In the genomic region with DNA sequence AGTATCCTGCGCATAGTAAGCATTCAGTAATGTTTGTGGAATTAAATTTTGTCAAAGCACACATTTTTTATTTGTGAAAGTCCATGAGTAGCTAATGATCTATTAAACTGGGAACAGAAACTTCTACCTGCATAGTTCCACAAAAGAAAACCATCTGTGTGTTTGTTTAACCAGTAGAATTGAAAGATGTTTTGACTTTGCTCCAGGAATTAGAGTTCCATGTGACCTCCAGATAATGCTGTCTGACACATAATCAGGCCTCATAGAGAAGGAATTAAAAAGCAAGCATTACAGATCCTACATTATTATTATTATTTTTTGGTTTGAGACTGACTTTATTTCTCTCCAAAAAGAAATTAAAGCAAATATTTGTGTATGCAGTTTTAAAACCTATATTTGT, we compare ENCODE assay signal across 24 cellular contexts.
A peak's percentile ranks its signal among the peaks of the same experiment; 100 is the strongest.
DNase-seq lines count a peak whose midpoint lies in the region; ATAC-seq and TF ChIP-seq lines count a peak whose summit lies in the region.
"Had no signal": no experiment of that assay in that cellular context is flagged by ENCODE, and none has a peak within 500 bp of the region (broad histone marks: within the 10 kb centered on the region; RNA-seq: fewer than 3 reads in every experiment).

No MANE protein-coding gene starts in this region.

- no peaks in the 10 kb centered on the region for H3K27me3 ChIP-seq in gastrocnemius medialis
- H3K27me3 ChIP-seq in brain microvascular endothelial cell (replicated peaks): no peaks in the 10 kb centered on the region
- H3K27me3 ChIP-seq: gastroesophageal sphincter, left lung, transverse colon had no signal

- H3K36me3 ChIP-seq in gastrocnemius medialis (no peaks in the 10 kb centered on the region), brain microvascular endothelial cell (replicated peaks) (no peaks in the 10 kb centered on the region)
- H3K36me3 ChIP-seq: gastroesophageal sphincter, left lung, transverse colon had no signal

- peak; percentile 6 for DNase-seq in NCI-H1694 (lab: John Stamatoyannopoulos, UW)
- DNase-seq in NCI-H82 treated with DMSO at 0.1 percent for 48 hours (lab: John Stamatoyannopoulos, UW; ENCODE audit: unreplicated experiment): peak; percentile 39
- DNase-seq in globus pallidus (ENCODE audit: low spot score): peak; percentile 63
- peak; percentile 72 for DNase-seq in pons (ENCODE audit: low spot score)
- DNase-seq in gastrocnemius medialis: no peak
- DNase-seq in brain microvascular endothelial cell: no peak
- DNase-seq: activated CD4-positive, alpha-beta T cell treated with anti-CD3 and anti-CD28 coated beads, Interleukin-2, amount 50 U/mL, for 48 hours; activated naive CD8-positive, alpha-beta T cell treated with anti-CD3 and anti-CD28 coated beads, Interleukin-2, amount 50 U/mL, for 24 hours; activated T-cell treated with anti-CD3 and anti-CD28 coated beads, Interleukin-2, amount 50 U/mL, for 72 hours; COR-L47; DMS79; GM23248; immature natural killer cell; Kasumi-1; left lung; NCI-H187 treated with DMSO at 0.1 percent for 48 hours; SK-N-SH; stimulated activated CD4-positive, alpha-beta T cell treated with anti-CD3 and anti-CD28 coated beads, Interleukin-4, amount 100 ng/mL, for 24 hours; transverse colon had no signal

- H3K4me1 ChIP-seq in gastrocnemius medialis: peaks cover 0 to 4% of the 10 kb centered on the region in 2 donors
- H3K4me1 ChIP-seq: gastroesophageal sphincter, left lung had no signal

- in situ Hi-C loops in gastrocnemius medialis (cut with MboI; ENCODE audit: low sequenced_read_pairs in 4 of 4): loop anchor here in 2 of 4 donors (25.0 kb wide), 1 partner anchor 558 kb away; a partner anchor contains a TSS
- in situ Hi-C loops in brain microvascular endothelial cell (cut with HindIII; ENCODE audit: low pct_ligation_motif_present, low sequenced_read_pairs): loop anchor here (25.0 kb wide), 1 partner anchor 558 kb away; a partner anchor contains a TSS

- intact Hi-C loops in gastrocnemius medialis (cut with DNase I; ENCODE audit: low total_unique reads): no loop called here

- ATAC-seq in gastrocnemius medialis (no peak), GM19452 (IDR thresholded peaks at IDR 0.05; ENCODE audit: unreplicated experiment) (no peak)
- ATAC-seq: activated CD4-positive, CD25-positive, alpha-beta regulatory T cell treated with anti-CD3 and anti-CD28 coated beads, Interleukin-2, amount 50 U/mL, for 24 hours; activated naive CD8-positive, alpha-beta T cell treated with anti-CD3 and anti-CD28 coated beads, Interleukin-2, amount 50 U/mL, for 24 hours; activated T-cell treated with anti-CD3 and anti-CD28 coated beads, Interleukin-2, amount 50 U/mL, for 72 hours; gastroesophageal sphincter; left lung; Right ventricle myocardium inferior had no signal

- no peak for TF ChIP-seq POLR2A in gastrocnemius medialis (IDR thresholded peaks at IDR 0.05)

- TF ChIP-seq CTCF in gastrocnemius medialis (IDR thresholded peaks at IDR 0.05 in 4 of 5, conservative IDR thresholded peaks at IDR 0.05 in 1 of 5): no peak
- TF ChIP-seq CTCF in brain microvascular endothelial cell (IDR thresholded peaks at IDR 0.05; ENCODE audit: low read depth, low read length, missing control alignments): no peak

- H3K9me3 ChIP-seq in gastrocnemius medialis: no peaks in the 10 kb centered on the region
- H3K9me3 ChIP-seq: gastroesophageal sphincter, left lung, SK-N-SH, transverse colon had no signal

- H3K4me3 ChIP-seq in gastrocnemius medialis: no peak overlapping the region
- H3K4me3 ChIP-seq in brain microvascular endothelial cell (ENCODE audit: low read depth, low read length): no peak overlapping the region
- H3K4me3 ChIP-seq: gastroesophageal sphincter, GM23248, left lung, transverse colon had no signal

- H3K27ac ChIP-seq in gastrocnemius medialis (no peak overlapping the region), brain microvascular endothelial cell (no peak overlapping the region)
- H3K27ac ChIP-seq: C4-2B, gastroesophageal sphincter, GM23248, left lung, transverse colon had no signal

Comparison
In these comparisons a context has a peak if more than half of its experiments do, and no peak if none do; other contexts are left out.
1. DNase-seq: peak in NCI-H1694 (single experiment), NCI-H82 treated with DMSO at 0.1 percent for 48 hours (single experiment), globus pallidus (single experiment) and pons (single experiment); none in gastrocnemius medialis (0 of 2) and brain microvascular endothelial cell (single experiment).